8 cellular contexts compared by ENCODE assay signal in genomic region chr9:127776195-127776918, GRCh38. TPM values are rescaled to one million over a fixed set of nuclear protein-coding genes. Genes with fewer than 3 reads are reported as not detected.
DNase-seq lines count a peak whose midpoint lies in the region; ATAC-seq, FAIRE-seq and TF ChIP-seq lines count a peak whose summit lies in the region.

No MANE protein-coding gene starts in this region.

- 70% methylated on average over 14 of the region's 15 CpGs for WGBS in mesenchymal stem cell
- WGBS in stomach, 5 donors, result 51 to 68% (median 60%) methylated on average over 13 to 15 of the region's 15 CpGs

- no peak overlapping the region for H3K9ac ChIP-seq in mesenchymal stem cell (ENCODE audit: low read length)

- H3K36me3 Mint-ChIP-seq in activated T-cell treated with anti-CD3 and anti-CD28 coated beads, Interleukin-2, amount 50 U/mL, for 24 hours (ENCODE audit: low read depth), result peaks cover 38% of the 10 kb centered on the region

- no peaks in the 10 kb centered on the region for H3K27me3 Mint-ChIP-seq in activated T-cell treated with anti-CD3 and anti-CD28 coated beads, Interleukin-2, amount 50 U/mL, for 24 hours

- peak overlapping the region; percentile 90 for H3K4me3 Mint-ChIP-seq in activated T-cell treated with anti-CD3 and anti-CD28 coated beads, Interleukin-2, amount 50 U/mL, for 24 hours

- H2AK5ac ChIP-seq in mesenchymal stem cell (ENCODE audit: low read length, severe bottlenecking), result no peak overlapping the region

- TF ChIP-seq EP300 in stomach (IDR thresholded peaks at IDR 0.05), result no peak

- H3K14ac ChIP-seq in mesenchymal stem cell (ENCODE audit: low read length in 2 of 2), result peak overlapping the region in 1 of 2 experiments; percentile 23

- ATAC-seq in HG03159 (IDR thresholded peaks at IDR 0.05; ENCODE audit: unreplicated experiment), result no peak
- ATAC-seq in HG03442 (IDR thresholded peaks at IDR 0.05; ENCODE audit: unreplicated experiment), result no peak

- DNase-seq in NCI-H69 (lab: John Stamatoyannopoulos, UW) (peak; percentile 64), mesenchymal stem cell (no peak), stomach (no peak), D721Med (ENCODE audit: insufficient read length, low spot score) (no peak)
- peak; percentile 79 for DNase-seq in activated T-cell treated with anti-CD3 and anti-CD28 coated beads, Interleukin-2, amount 50 U/mL, for 24 hours

- H3K27ac ChIP-seq in mesenchymal stem cell (ENCODE audit: low read length, poor library complexity, severe bottlenecking) (no peak overlapping the region), stomach (peak overlapping the region in 3 of 5 donors; percentile 30 to 89 (median 85))

- intact Hi-C loops in stomach (cut with DNase I; ENCODE audit: low total_unique reads), result no loop called here

- H3K4ac ChIP-seq in mesenchymal stem cell (ENCODE audit: low read depth in 1 of 2, low read length in 2 of 2), result no peak overlapping the region

- H3K9me3 ChIP-seq in mesenchymal stem cell (ENCODE audit: control insufficient read depth, low read length) (no peaks in the 10 kb centered on the region), stomach (no peaks in the 10 kb centered on the region)

- H3K27me3 ChIP-seq in mesenchymal stem cell (ENCODE audit: control insufficient read depth in 1 of 2, insufficient read depth in 1 of 2, low read length in 2 of 2) (peaks cover 14 to 20% of the 10 kb centered on the region in 2 experiments), stomach (no peaks in the 10 kb centered on the region)

- H2BK5ac ChIP-seq in mesenchymal stem cell (ENCODE audit: low read depth, low read length, poor library complexity, severe bottlenecking), result no peak overlapping the region

- H2AFZ ChIP-seq in mesenchymal stem cell (ENCODE audit: low read depth, low read length), result no peak overlapping the region

- H4K8ac ChIP-seq in mesenchymal stem cell (ENCODE audit: low read length), result peak overlapping the region; percentile 4

- peaks cover 63% of the 10 kb centered on the region for H3K4me1 Mint-ChIP-seq in activated T-cell treated with anti-CD3 and anti-CD28 coated beads, Interleukin-2, amount 50 U/mL, for 24 hours (ENCODE audit: low read depth)

- H3K4me3 ChIP-seq in mesenchymal stem cell (ENCODE audit: insufficient read depth in 1 of 2, low read depth in 1 of 2, low read length in 2 of 2) (no peak overlapping the region), stomach (peak overlapping the region; percentile 14 to 35 (median 32))

- H3K18ac ChIP-seq in mesenchymal stem cell (ENCODE audit: low read depth in 1 of 2, low read length in 2 of 2), result peak overlapping the region in 1 of 2 experiments; percentile 11

- no peak overlapping the region for H2BK120ac ChIP-seq in mesenchymal stem cell (ENCODE audit: low read depth, low read length)

- H2BK15ac ChIP-seq in mesenchymal stem cell (ENCODE audit: low read depth, poor library complexity, severe bottlenecking), result peak overlapping the region; percentile 15

- no peak overlapping the region for H3K4me2 ChIP-seq in mesenchymal stem cell (ENCODE audit: low read length, poor library complexity, severe bottlenecking)

- H3K9me3 Mint-ChIP-seq in activated T-cell treated with anti-CD3 and anti-CD28 coated beads, Interleukin-2, amount 50 U/mL, for 24 hours, result no peaks in the 10 kb centered on the region

- peak overlapping the region; percentile 28 for H4K91ac ChIP-seq in mesenchymal stem cell (ENCODE audit: low read length)

- H3K27ac Mint-ChIP-seq in activated T-cell treated with anti-CD3 and anti-CD28 coated beads, Interleukin-2, amount 50 U/mL, for 24 hours, result peak overlapping the region; percentile 97

- no peak for FAIRE-seq in D721Med (lab: Jason Lieb, UNC)

- H3K4me1 ChIP-seq in mesenchymal stem cell (ENCODE audit: control insufficient read depth, insufficient read depth, low read depth, low read length) (peaks cover 1% of the 10 kb centered on the region), stomach (peaks cover 0 to 47% (median 14%) of the 10 kb centered on the region in 4 donors)

- peak overlapping the region in 1 of 2 experiments; percentile 2 for H3K23ac ChIP-seq in mesenchymal stem cell (ENCODE audit: low read length in 2 of 2)

- TF ChIP-seq CTCF in stomach (IDR thresholded peaks at IDR 0.05), result no peak
- no peak for TF ChIP-seq CTCF in D721Med (IDR thresholded peaks at IDR 0.05; ENCODE audit: insufficient read depth, missing control alignments)

- TF ChIP-seq POLR2A in GM19099 (IDR thresholded peaks at IDR 0.05; ENCODE audit: extremely low read depth, insufficient read length, low read depth), result peak; percentile 40
- TF ChIP-seq POLR2A in stomach (IDR thresholded peaks at IDR 0.05), result no peak

- H3K36me3 ChIP-seq in mesenchymal stem cell (ENCODE audit: control insufficient read depth in 1 of 2, insufficient read depth in 2 of 2, low read depth in 1 of 2, low read length in 2 of 2) (no peaks in the 10 kb centered on the region), stomach (peaks cover 0 to 3% (median 0%) of the 10 kb centered on the region in 4 donors)

- H2BK12ac ChIP-seq in mesenchymal stem cell (ENCODE audit: low read length in 2 of 2), result no peak overlapping the region

- H3K79me1 ChIP-seq in mesenchymal stem cell (replicated peaks; ENCODE audit: low read length, poor library complexity, severe bottlenecking), result no peaks in the 10 kb centered on the region

RNA-seq across cellular contexts. Expression of gene SH2D3C, which starts 2.1 kb away (rescaled TPM):
- 0.57 TPM for polyA plus RNA-seq in mesenchymal stem cell (2013, experiment 1 of 2)
- polyA plus RNA-seq in mesenchymal stem cell (2013, experiment 2 of 2), result 0.58 TPM
- 10 to 100 TPM in 1 of 5 donors, 1 to 10 TPM in 2, not detected in 2; 1.8 to 38.1 (median 5.1) TPM for total RNA-seq in stomach
- 1 to 10 TPM; 3.5 to 4.7 (median 4.3) TPM for polyA plus RNA-seq in stomach

RNA-seq across cellular contexts. Expression of gene CDK9, which starts 9.5 kb away (rescaled TPM):
- 44.3 TPM for polyA plus RNA-seq in mesenchymal stem cell (2013, experiment 1 of 2)
- 43.0 TPM for polyA plus RNA-seq in mesenchymal stem cell (2013, experiment 2 of 2)
- total RNA-seq in stomach, result 100 to 1,000 TPM in 1 of 5 donors, 10 to 100 TPM in 4; 42.8 to 114 (median 92.7) TPM
- polyA plus RNA-seq in stomach, result 10 to 100 TPM; 25.3 to 34.7 (median 34.4) TPM

RNA-seq across cellular contexts. Expression of gene FPGS, which starts 26.3 kb away (rescaled TPM):
- polyA plus RNA-seq in mesenchymal stem cell (2013, experiment 1 of 2), result 31.6 TPM
- 30.7 TPM for polyA plus RNA-seq in mesenchymal stem cell (2013, experiment 2 of 2)
- total RNA-seq in stomach, result 100 to 1,000 TPM in 2 of 5 donors, 10 to 100 TPM in 3; 67.0 to 235 (median 97.1) TPM
- polyA plus RNA-seq in stomach, result 10 to 100 TPM; 29.1 to 42.7 (median 30.2) TPM

RNA-seq across cellular contexts. Expression of gene TOR2A, which starts 41.3 kb away (rescaled TPM):
- polyA plus RNA-seq in mesenchymal stem cell (2013, experiment 1 of 2), result 16.9 TPM
- polyA plus RNA-seq in mesenchymal stem cell (2013, experiment 2 of 2), result 16.5 TPM
- total RNA-seq in stomach, result 10 to 100 TPM in 3 of 5 donors, 1 to 10 TPM in 2; 5.0 to 87.8 (median 14.6) TPM
- 10 to 100 TPM in 1 of 3 donors, 1 to 10 TPM in 2; 6.1 to 12.4 (median 9.7) TPM for polyA plus RNA-seq in stomach

Comparison
In these comparisons a context has a peak if more than half of its experiments do, and no peak if none do; other contexts are left out.
1. DNase-seq: peak in NCI-H69 (single experiment) and activated T-cell treated with anti-CD3 and anti-CD28 coated beads, Interleukin-2, amount 50 U/mL, for 24 hours (single experiment); none in mesenchymal stem cell (single experiment), stomach (single experiment) and D721Med (single experiment).
2. H3K4me3 ChIP-seq: peak in stomach (4 of 4); none in mesenchymal stem cell (0 of 2).